9 cellular contexts compared by ENCODE assay signal in genomic region chr19:54191671-54192453, GRCh38. TPM values are rescaled to one million over a fixed set of nuclear protein-coding genes. Genes with fewer than 3 reads are reported as not detected.
DNase-seq lines count a peak whose midpoint lies in the region; ATAC-seq and TF ChIP-seq lines count a peak whose summit lies in the region.
"Had no signal": no experiment of that assay in that cellular context is flagged by ENCODE, and none has a peak within 500 bp of the region (broad histone marks: within the 10 kb centered on the region; RNA-seq: fewer than 3 reads in every experiment).

No MANE protein-coding gene starts in this region.

- peak overlapping the region; percentile 96 for H3K4me2 ChIP-seq in MM.1S (ENCODE audit: low read depth, low read length)

- peak overlapping the region; percentile 79 for H3K4me3 ChIP-seq in MM.1S (ENCODE audit: low read length)

- POLR2A ChIA-PET in CD4-positive, alpha-beta T cell (lab: Charles Lee): interaction anchor here (0.8 to 5.8 kb wide), 12 partner anchors 9 to 1462 kb away, joined by 3 to 148 read pairs (median 19); partner anchors contain the start of genes CNOT3, LENG1, LENG8 and MYADM

- no peaks in the 10 kb centered on the region for H3K27me3 ChIP-seq in CD4-positive, alpha-beta T cell (ENCODE audit: control insufficient read depth, insufficient read depth, low read length)
- H3K27me3 ChIP-seq in MM.1S (replicated peaks; ENCODE audit: insufficient read depth, low read length): no peaks in the 10 kb centered on the region

- CTCF ChIA-PET in CD4-positive, alpha-beta T cell (lab: Charles Lee): interaction anchor here (0.9 to 2.0 kb wide), 2 partner anchors 19 to 23 kb away, joined by 3 to 10 read pairs; no protein-coding TSS in a partner anchor

- no peaks in the 10 kb centered on the region for H4K20me1 ChIP-seq in MM.1S (ENCODE audit: insufficient read depth, low read length)

- ATAC-seq in CD4-positive, alpha-beta T cell (ENCODE audit: poor library complexity): no peak
- no peak for ATAC-seq in HG02678 (IDR thresholded peaks at IDR 0.05; ENCODE audit: unreplicated experiment)

- no peaks in the 10 kb centered on the region for H3K36me3 ChIP-seq in MM.1S (replicated peaks; ENCODE audit: insufficient read depth, low read length)

- H3K9me3 ChIP-seq in CD4-positive, alpha-beta T cell (ENCODE audit: control insufficient read depth, low read length): no peaks in the 10 kb centered on the region
- no peaks in the 10 kb centered on the region for H3K9me3 ChIP-seq in MM.1S (replicated peaks; ENCODE audit: insufficient read depth, low read length)

- peak overlapping the region; percentile 88 for H3K4me3 Mint-ChIP-seq in CD4-positive, alpha-beta T cell
- H3K4me3 Mint-ChIP-seq in dendritic cell treated with granulocyte-macrophage colony-stimulating factor and Interleukin-4, amounts not matched to agents 40 ng/mL and 50 ng/mL, for 4 days: peak overlapping the region; percentile 77
- peak overlapping the region; percentile 93 for H3K4me3 Mint-ChIP-seq in nephron progenitor cell

- intact Hi-C loops in CD4-positive, alpha-beta T cell (cut with DNase I, micrococcal nuclease): loop anchor here (1.0 to 10.0 kb wide), 4 partner anchors 8 to 1463 kb away; partner anchors contain the start of genes MYADM (in 1 of the 2), RPS9 (in 1 of the 2), U2AF2 (in 1 of the 2) and ZNF331 (in 1 of the 2)
- intact Hi-C loops in dendritic cell treated with granulocyte-macrophage colony-stimulating factor and Interleukin-4, amounts not matched to agents 40 ng/mL and 50 ng/mL, for 4 days (cut with micrococcal nuclease): loop anchor here (1.0 kb wide), 1 partner anchor 8 kb away; the partner anchor contains the start of gene RPS9

- peak overlapping the region; percentile 99 for H3K27ac ChIP-seq in CD4-positive, alpha-beta T cell (ENCODE audit: low read depth, low read length)
- peak overlapping the region; percentile 94; the same call in 1 of the 2 replicates for H3K27ac ChIP-seq in MM.1S (ENCODE audit: low read length)

- H3K4me1 Mint-ChIP-seq in CD4-positive, alpha-beta T cell (ENCODE audit: low read depth): peaks cover 37% of the 10 kb centered on the region
- peaks cover 50% of the 10 kb centered on the region for H3K4me1 Mint-ChIP-seq in dendritic cell treated with granulocyte-macrophage colony-stimulating factor and Interleukin-4, amounts not matched to agents 40 ng/mL and 50 ng/mL, for 4 days (ENCODE audit: low read depth)
- H3K4me1 Mint-ChIP-seq in nephron progenitor cell: peaks cover 39% of the 10 kb centered on the region

- peak overlapping the region; percentile 96 for H3K27ac Mint-ChIP-seq in CD4-positive, alpha-beta T cell
- H3K27ac Mint-ChIP-seq in dendritic cell treated with granulocyte-macrophage colony-stimulating factor and Interleukin-4, amounts not matched to agents 40 ng/mL and 50 ng/mL, for 4 days: peak overlapping the region; percentile 97
- peak overlapping the region; percentile 99 for H3K27ac Mint-ChIP-seq in nephron progenitor cell

- H2AFZ ChIP-seq in MM.1S (ENCODE audit: low read length): peak overlapping the region; percentile 79

- no peaks in the 10 kb centered on the region for H3K9me3 Mint-ChIP-seq in CD4-positive, alpha-beta T cell
- H3K9me3 Mint-ChIP-seq in dendritic cell treated with granulocyte-macrophage colony-stimulating factor and Interleukin-4, amounts not matched to agents 40 ng/mL and 50 ng/mL, for 4 days: no peaks in the 10 kb centered on the region
- no peaks in the 10 kb centered on the region for H3K9me3 Mint-ChIP-seq in nephron progenitor cell

- TF ChIP-seq CTCF in CD4-positive, alpha-beta T cell (IDR thresholded peaks at IDR 0.05): no peak
- TF ChIP-seq CTCF in MM.1S (IDR thresholded peaks at IDR 0.05; ENCODE audit: low read length) (no peak), nephron progenitor cell (IDR thresholded peaks at IDR 0.05) (no peak)

- no peaks in the 10 kb centered on the region for H3K27me3 Mint-ChIP-seq in CD4-positive, alpha-beta T cell
- no peaks in the 10 kb centered on the region for H3K27me3 Mint-ChIP-seq in dendritic cell treated with granulocyte-macrophage colony-stimulating factor and Interleukin-4, amounts not matched to agents 40 ng/mL and 50 ng/mL, for 4 days
- peaks cover 5% of the 10 kb centered on the region for H3K27me3 Mint-ChIP-seq in nephron progenitor cell (ENCODE audit: low read depth, poor library complexity)

- peaks cover 14% of the 10 kb centered on the region for H3K4me1 ChIP-seq in MM.1S (ENCODE audit: low read length)

- H3K9ac ChIP-seq in MM.1S (ENCODE audit: low read length): peak overlapping the region; percentile 92

- H3K9me2 ChIP-seq in MM.1S (replicated peaks; ENCODE audit: insufficient read depth, low read length): no peaks in the 10 kb centered on the region

- H3K79me2 ChIP-seq in MM.1S (ENCODE audit: low read length): peaks cover 30% of the 10 kb centered on the region

- DNase-seq in CD4-positive, alpha-beta T cell: no peak
- DNase-seq in MM.1S (no peak), nephron progenitor cell (no peak), HuH-7 (ENCODE audit: low spot score) (no peak), NCI-H187 (lab: John Stamatoyannopoulos, UW) (no peak), NCI-H1417 (lab: John Stamatoyannopoulos, UW) (no peak)

- H3K36me3 Mint-ChIP-seq in CD4-positive, alpha-beta T cell (ENCODE audit: low read depth): peaks cover 40% of the 10 kb centered on the region
- H3K36me3 Mint-ChIP-seq in dendritic cell treated with granulocyte-macrophage colony-stimulating factor and Interleukin-4, amounts not matched to agents 40 ng/mL and 50 ng/mL, for 4 days (ENCODE audit: low read depth): peaks cover 65% of the 10 kb centered on the region
- peaks cover 35% of the 10 kb centered on the region for H3K36me3 Mint-ChIP-seq in nephron progenitor cell (ENCODE audit: low read depth)

- H3F3A ChIP-seq in MM.1S (ENCODE audit: insufficient read depth, low read length): no peaks in the 10 kb centered on the region

RNA-seq across cellular contexts. Expression of gene TSEN34, which starts 0.8 kb away (rescaled TPM):
- 1 to 10 TPM; 8.4 to 8.6 TPM for total RNA-seq in CD4-positive, alpha-beta T cell

RNA-seq across cellular contexts. Expression of gene MBOAT7, which starts 2.5 kb away (rescaled TPM):
- total RNA-seq in CD4-positive, alpha-beta T cell: 10 to 100 TPM; 13.7 to 18.0 TPM

RNA-seq across cellular contexts. Expression of gene RPS9, which starts 8.8 kb away (rescaled TPM):
- total RNA-seq in CD4-positive, alpha-beta T cell: 1,000 to 10,000 TPM; 2,017 to 2,050 TPM

RNA-seq across cellular contexts. Expression of gene TMC4, which starts 18.9 kb away (rescaled TPM):
- 1 to 10 TPM in 1 of 2 experiments, under 1 TPM in 1; 0.84 to 1.5 TPM for total RNA-seq in CD4-positive, alpha-beta T cell

RNA-seq across cellular contexts. Expression of gene LILRB3, which starts 30.9 kb away (rescaled TPM):
- total RNA-seq in CD4-positive, alpha-beta T cell: 1 to 10 TPM; 1.1 to 1.3 TPM
- total RNA-seq: renal cortical epithelial cell had no signal
